Comparison of ENCODE assay signal across 8 cellular contexts in genomic region chr3:153160451-153161137, GRCh38. TPM values are rescaled to one million over a fixed set of nuclear protein-coding genes. Genes with fewer than 3 reads are reported as not detected.
DNase-seq lines count a peak whose midpoint lies in the region; ATAC-seq and TF ChIP-seq lines count a peak whose summit lies in the region.

No MANE protein-coding gene starts in this region.

- intact Hi-C loops in left ventricle myocardium superior (cut with micrococcal nuclease): loop anchor here (10.0 kb wide), 1 partner anchor 124 kb away; no protein-coding TSS in a partner anchor
- intact Hi-C loops in psoas muscle (cut with DNase I): no loop called here
- intact Hi-C loops in vagina (cut with DNase I): loop anchor here (10.0 kb wide), 1 partner anchor 116 kb away; no protein-coding TSS in a partner anchor

- peak overlapping the region; percentile 93 for H3K27ac ChIP-seq in HUES48 (ENCODE audit: low read depth, low read length)
- H3K27ac ChIP-seq in psoas muscle: peak overlapping the region; percentile 87
- H3K27ac ChIP-seq in vagina: peak overlapping the region; percentile 92

- TF ChIP-seq CTCF in psoas muscle (IDR thresholded peaks at IDR 0.05) (no peak), vagina (IDR thresholded peaks at IDR 0.05) (no peak)

- H3K4me1 ChIP-seq in HUES48 (ENCODE audit: control insufficient read depth, insufficient read depth, low read length): peaks cover 15% of the 10 kb centered on the region
- H3K4me1 ChIP-seq in psoas muscle: peaks cover 15% of the 10 kb centered on the region
- peaks cover 29% of the 10 kb centered on the region for H3K4me1 ChIP-seq in vagina

- H3K9me3 ChIP-seq in HUES48 (ENCODE audit: control insufficient read depth, insufficient read depth, low read length): no peaks in the 10 kb centered on the region
- H3K9me3 ChIP-seq in psoas muscle: no peaks in the 10 kb centered on the region
- no peaks in the 10 kb centered on the region for H3K9me3 ChIP-seq in vagina

- peak; percentile 91 for DNase-seq in DMS 273 (lab: John Stamatoyannopoulos, UW; ENCODE audit: unreplicated experiment)
- peak; percentile 86 for DNase-seq in SW480 (ENCODE audit: low spot score)
- peak; percentile 74 for DNase-seq in amniotic epithelial cell (ENCODE audit: low read depth)
- peak; percentile 81 for DNase-seq in left ventricle myocardium superior
- DNase-seq in psoas muscle: peak; percentile 68 to 80
- peak in 1 of 2 donors; percentile 98 for DNase-seq in vagina (ENCODE audit: extremely low spot score in 2 of 2)

- peak overlapping the region; percentile 26 for H3K9ac ChIP-seq in HUES48 (ENCODE audit: low read depth, low read length)

- ATAC-seq in GM21423 (IDR thresholded peaks at IDR 0.05; ENCODE audit: unreplicated experiment) (peak; percentile 34), left ventricle myocardium superior (peak; percentile 17), psoas muscle (peak; percentile 19 to 47 (median 33))

- peak overlapping the region; percentile 82 for H3K4me3 ChIP-seq in HUES48 (ENCODE audit: low read depth, low read length)
- peak overlapping the region; percentile 91 for H3K4me3 ChIP-seq in psoas muscle
- peak overlapping the region; percentile 85 to 87 for H3K4me3 ChIP-seq in vagina

- TF ChIP-seq POLR2A in vagina (IDR thresholded peaks at IDR 0.05): no peak

- WGBS in psoas muscle, 3 donors: 0% methylated on average over 42 to 43 of the region's 43 CpGs

- H3K36me3 ChIP-seq in HUES48 (ENCODE audit: control insufficient read depth, insufficient read depth, low read length) (no peaks in the 10 kb centered on the region; the same call in 1 of the 2 replicates), psoas muscle (ENCODE audit: insufficient read depth in 1 of 2, low read depth in 1 of 2) (no peaks in the 10 kb centered on the region), vagina (no peaks in the 10 kb centered on the region)

- H3K27me3 ChIP-seq in HUES48 (ENCODE audit: control insufficient read depth, insufficient read depth, low read length) (peaks cover 6% of the 10 kb centered on the region; the same call in 1 of the 2 replicates), psoas muscle (ENCODE audit: insufficient read depth in 3 of 3, low read length in 2 of 3) (no peaks in the 10 kb centered on the region), vagina (no peaks in the 10 kb centered on the region)

RNA-seq across cellular contexts. Expression of gene RAP2B, which starts 1.4 kb away (rescaled TPM):
- total RNA-seq in left ventricle myocardium superior (3.3 TPM), psoas muscle (1 to 10 TPM; 1.8 to 3.2 (median 2.7) TPM), vagina (16.0 TPM)
- 1 to 10 TPM in 2 of 3 donors, under 1 TPM in 1; 0.49 to 1.5 (median 1.4) TPM for polyA plus RNA-seq in psoas muscle

Comparison
In these comparisons a context has a peak if more than half of its experiments do, and no peak if none do; other contexts are left out.
1. intact Hi-C loops: an anchor here in left ventricle myocardium superior (10.0 kb wide) and vagina (10.0 kb wide); none called in psoas muscle.